In genomic region chr16:69310479-69311114, GRCh38 we compare ENCODE assay signal across 8 cellular contexts. TPM values are rescaled to one million over a fixed set of nuclear protein-coding genes. Genes with fewer than 3 reads are reported as not detected.
DNase-seq lines count a peak whose midpoint lies in the region; ATAC-seq and TF ChIP-seq lines count a peak whose summit lies in the region.

No MANE protein-coding gene starts in this region.

- H3K79me1 ChIP-seq in IMR-90 (ENCODE audit: low read depth in 1 of 2, low read length in 2 of 2) = peaks cover 13 to 41% of the 10 kb centered on the region in 2 experiments

- H3K4me1 Mint-ChIP-seq in nephron progenitor cell = peaks cover 22% of the 10 kb centered on the region

- H2BK5ac ChIP-seq in IMR-90 (ENCODE audit: low read depth, low read length, poor library complexity, severe bottlenecking) = peak overlapping the region; percentile 84

- H3K18ac ChIP-seq in IMR-90 (ENCODE audit: low read depth, low read length) = peak overlapping the region; percentile 78; the same call in 1 of the 2 replicates

- no peak overlapping the region for H3K27ac Mint-ChIP-seq in nephron progenitor cell

- H3K4ac ChIP-seq in IMR-90 (ENCODE audit: low read depth, low read length) = peak overlapping the region; percentile 73

- peak overlapping the region; percentile 26; the same call in 1 of the 2 replicates for H3K23ac ChIP-seq in IMR-90 (ENCODE audit: low read depth, low read length)

- peak overlapping the region; percentile 83 for H3K4me3 Mint-ChIP-seq in nephron progenitor cell

- BruUV-seq in IMR-90 (replicated peaks; lab: Mats Ljungman, UMichigan) = no TSS peak

- WGBS in IMR-90 (ENCODE audit: extremely low coverage in 2 of 2, insufficient read length in 1 of 2), 2 experiments = 26% methylated on average over 3 of the region's 23 CpGs; no CpG with 5 or more reads in 1 of the 2 experiments

- H4K5ac ChIP-seq in IMR-90 (ENCODE audit: low read depth, low read length) = peak overlapping the region; percentile 93

- H4K8ac ChIP-seq in IMR-90 (ENCODE audit: low read depth in 2 of 2, low read length in 2 of 2) = peak overlapping the region; percentile 97 to 98

- no peak for ATAC-seq in IMR-90 (ENCODE audit: low read depth)

- no peaks in the 10 kb centered on the region for H3K27me3 ChIP-seq in IMR-90 (ENCODE audit: control insufficient read depth, insufficient read depth, low read length)
- no peaks in the 10 kb centered on the region for H3K27me3 ChIP-seq in dorsolateral prefrontal cortex

- no peak overlapping the region for H2BK20ac ChIP-seq in IMR-90 (ENCODE audit: low read depth, low read length)

- no peak overlapping the region for H2BK15ac ChIP-seq in IMR-90 (ENCODE audit: low read depth, low read length)

- DNase-seq in IMR-90 = no peak
- DNase-seq in dorsolateral prefrontal cortex = no peak
- DNase-seq in nephron progenitor cell = no peak
- DNase-seq in NCI-H524 (lab: John Stamatoyannopoulos, UW) = no peak
- no peak for DNase-seq in stimulated activated CD8-positive, alpha-beta memory T cell treated with anti-CD3 and anti-CD28 coated beads, Interleukin-4, amount 100 ng/mL, for 48 hours
- DNase-seq in NCI-H446 treated with DMSO at 0.1 percent for 48 hours (lab: John Stamatoyannopoulos, UW) = no peak
- no peak for DNase-seq in kidney glomerular epithelial cell (lab: John Stamatoyannopoulos, UW)

- H2AK5ac ChIP-seq in IMR-90 (ENCODE audit: low read depth, low read length) = peak overlapping the region; percentile 27

- no peak overlapping the region for H2BK120ac ChIP-seq in IMR-90 (ENCODE audit: low read depth, low read length)

- CTCF ChIA-PET in IMR-90 (lab: Yijun Ruan, JAX) = interaction anchor here (0.5 kb wide), 1 partner anchor 142 kb away, joined by 3 read pairs; no protein-coding TSS in a partner anchor

- H3K4me3 ChIP-seq in IMR-90 (ENCODE audit: insufficient read depth, low read depth, low read length) (peak overlapping the region; percentile 55), dorsolateral prefrontal cortex (peak overlapping the region; percentile 35 to 99 (median 91))

- H3K9ac ChIP-seq in IMR-90 (ENCODE audit: low read depth, low read length) = peak overlapping the region; percentile 85

- in situ Hi-C loops in IMR-90 (cut with MboI; ENCODE audit: low sequenced_read_pairs) = no loop called here

- peak overlapping the region; percentile 23 for H2AK9ac ChIP-seq in IMR-90 (replicated peaks; ENCODE audit: low read depth, low read length, poor library complexity)

- dilution Hi-C loops in IMR-90 (cut with HindIII; ENCODE audit: low sequenced_read_pairs, unreplicated experiment) = no loop called here

- H3K36me3 Mint-ChIP-seq in nephron progenitor cell (ENCODE audit: low read depth) = peaks cover 24% of the 10 kb centered on the region

- H3K4me1 ChIP-seq in IMR-90 (ENCODE audit: control insufficient read depth, insufficient read depth, low read length) = peaks cover 4% of the 10 kb centered on the region

- H4K20me1 ChIP-seq in IMR-90 (ENCODE audit: insufficient read depth, low read length) = peaks cover 27% of the 10 kb centered on the region

- TF ChIP-seq POLR2A in GM19193 (IDR thresholded peaks at IDR 0.05; ENCODE audit: extremely low read depth, insufficient read depth, insufficient read length) = peak; percentile 16
- no peak for TF ChIP-seq POLR2A in IMR-90 (IDR thresholded peaks at IDR 0.05; ENCODE audit: low read depth, low read length)

- H2AFZ ChIP-seq in IMR-90 (replicated peaks; ENCODE audit: low read length, poor library complexity) = peak overlapping the region; percentile 78

- H3K14ac ChIP-seq in IMR-90 (replicated peaks; ENCODE audit: low read depth, low read length) = peak overlapping the region; percentile 82

- H3K9me3 ChIP-seq in IMR-90 (ENCODE audit: control insufficient read depth, insufficient read depth, low read length) = no peaks in the 10 kb centered on the region

- H3K9me1 ChIP-seq in IMR-90 (ENCODE audit: insufficient read depth, low read length) = peaks cover 6% of the 10 kb centered on the region; the same call in 1 of the 2 replicates

- no peak for TF ChIP-seq RAD21 in IMR-90 (IDR thresholded peaks at IDR 0.05; ENCODE audit: low read length)

- intact Hi-C loops in IMR-90 (cut with micrococcal nuclease) = loop anchor here (1.0 kb wide), 1 partner anchor 160 kb away; no protein-coding TSS in a partner anchor
- intact Hi-C loops in dorsolateral prefrontal cortex (cut with DNase I) = loop anchor here (2.0 to 5.0 kb wide), 4 partner anchors 20 to 123 kb away; partner anchors contain the start of genes COG8 (in 1 of the 2), NIP7 (in 1 of the 2), PDF (in 1 of the 2) and SNTB2 (in 1 of the 2)

- POLR2A ChIA-PET in IMR-90 (lab: Charles Lee; ENCODE audit: unreplicated experiment) = no interaction called here

- H3K27ac ChIP-seq in IMR-90 (ENCODE audit: insufficient read depth, low read length) (peak overlapping the region; percentile 75), dorsolateral prefrontal cortex (peak overlapping the region in 58 of 59 donors; percentile 46 to 94 (median 84))

- H3K9me3 Mint-ChIP-seq in nephron progenitor cell = no peaks in the 10 kb centered on the region

- 0 out of 2 replicates have a peak overlapping the region, but pooled peaks have one; percentile 43 for H4K91ac ChIP-seq in IMR-90 (ENCODE audit: insufficient read depth, low read depth, low read length)

- TF ChIP-seq CTCF in IMR-90 (conservative IDR thresholded peaks at IDR 0.05; ENCODE audit: low read depth, low read length) (no peak), dorsolateral prefrontal cortex (IDR thresholded peaks at IDR 0.05 in 54 of 56, conservative IDR thresholded peaks at IDR 0.05 in 2 of 56; ENCODE audit: low read depth in 1 of 56, partially characterized antibody in 56 of 56) (no peak), nephron progenitor cell (IDR thresholded peaks at IDR 0.05) (no peak)

- H3K27me3 Mint-ChIP-seq in nephron progenitor cell (ENCODE audit: low read depth, poor library complexity) = peaks cover 2% of the 10 kb centered on the region

- peak overlapping the region; percentile 58 for H3K56ac ChIP-seq in IMR-90 (ENCODE audit: extremely low read depth, insufficient read depth, low read length)

- peaks cover 14% of the 10 kb centered on the region; the same call in 1 of the 2 replicates for H3K36me3 ChIP-seq in IMR-90 (ENCODE audit: control insufficient read depth, insufficient read depth, low read length)

- peak overlapping the region; percentile 97 for H3K4me2 ChIP-seq in IMR-90 (ENCODE audit: low read depth, low read length)

TF ChIP-seq in IMR-90, 13 proteins besides CTCF, POLR2A, EP300 and RAD21:
- TF ChIP-seq MXI1 (IDR thresholded peaks at IDR 0.05; ENCODE audit: borderline replicate concordance, low read depth, low read length) = no peak
- TF ChIP-seq ELK1 (IDR thresholded peaks at IDR 0.05; ENCODE audit: borderline replicate concordance, low read depth, low read length) = no peak
- no peak for TF ChIP-seq MAFK (IDR thresholded peaks at IDR 0.05; ENCODE audit: low read depth, low read length)
- TF ChIP-seq CHD1 (IDR thresholded peaks at IDR 0.05; ENCODE audit: low read depth, low read length) = no peak
- no peak for TF ChIP-seq BHLHE40 (IDR thresholded peaks at IDR 0.05; ENCODE audit: low read depth, low read length)
- TF ChIP-seq CEBPB (IDR thresholded peaks at IDR 0.05; ENCODE audit: low read depth, low read length) = no peak
- no peak for TF ChIP-seq RFX5 (IDR thresholded peaks at IDR 0.05; ENCODE audit: low read depth, low read length)
- no peak for TF ChIP-seq RCOR1 (IDR thresholded peaks at IDR 0.05; ENCODE audit: insufficient replicate concordance, low read length)
- no peak for TF ChIP-seq SMC3 (IDR thresholded peaks at IDR 0.05; ENCODE audit: low read depth, low read length)

RNA-seq across cellular contexts. Expression of gene VPS4A, which starts 0.6 kb away (rescaled TPM):
- 23.3 and 25.3 TPM in 2 replicates for total RNA-seq in IMR-90 (2012; rRNA removed)
- 23.3 and 25.2 TPM in 2 replicates for polyA plus RNA-seq in IMR-90 (2012; rRNA removed)
- polyA plus RNA-seq in IMR-90 (2012; cell fraction: cytosol; rRNA removed) = 21.9 TPM in 2 replicates
- 43.1 and 50.4 TPM in 2 replicates for polyA plus RNA-seq in IMR-90 (2012; cell fraction: nucleus; rRNA removed; ENCODE audit: low replicate concordance)
- 10 to 100 TPM; 35.1 to 60.4 (median 47.0) TPM for total RNA-seq in dorsolateral prefrontal cortex

RNA-seq across cellular contexts. Expression of gene PDF, which starts 19.8 kb away (rescaled TPM):
- 4.5 and 7.5 TPM in 2 replicates for total RNA-seq in IMR-90 (2012; rRNA removed)
- 6.4 and 7.6 TPM in 2 replicates for polyA plus RNA-seq in IMR-90 (2012; rRNA removed)
- polyA plus RNA-seq in IMR-90 (2012; cell fraction: cytosol; rRNA removed) = 10.9 and 17.5 TPM in 2 replicates
- 6.6 and 10.2 TPM in 2 replicates for polyA plus RNA-seq in IMR-90 (2012; cell fraction: nucleus; rRNA removed; ENCODE audit: low replicate concordance)
- total RNA-seq in dorsolateral prefrontal cortex = 10 to 100 TPM in 18 of 120 experiments, 1 to 10 TPM in 102; 3.5 to 17.7 (median 8.1) TPM

RNA-seq across cellular contexts. Expression of gene COG8, which starts 28.8 kb away (rescaled TPM):
- total RNA-seq in IMR-90 (2012; rRNA removed) (19.4 and 26.2 TPM in 2 replicates), dorsolateral prefrontal cortex (10 to 100 TPM; 30.0 to 57.6 (median 41.0) TPM)
- polyA plus RNA-seq in IMR-90 (2012; rRNA removed) = 22.8 and 23.4 TPM in 2 replicates
- polyA plus RNA-seq in IMR-90 (2012; cell fraction: cytosol; rRNA removed) = 16.0 and 27.1 TPM in 2 replicates
- polyA plus RNA-seq in IMR-90 (2012; cell fraction: nucleus; rRNA removed; ENCODE audit: low replicate concordance) = 19.7 and 25.4 TPM in 2 replicates

RNA-seq across cellular contexts. Expression of gene NIP7, which starts 29.0 kb away (rescaled TPM):
- total RNA-seq in IMR-90 (2012; rRNA removed) = 28.3 and 40.5 TPM in 2 replicates
- polyA plus RNA-seq in IMR-90 (2012; rRNA removed) = 10.6 and 14.0 TPM in 2 replicates
- 3.4 and 16.1 TPM in 2 replicates for polyA plus RNA-seq in IMR-90 (2012; cell fraction: cytosol; rRNA removed)
- 3.0 and 8.0 TPM in 2 replicates for polyA plus RNA-seq in IMR-90 (2012; cell fraction: nucleus; rRNA removed; ENCODE audit: low replicate concordance)
- 10 to 100 TPM in 97 of 120 experiments, 1 to 10 TPM in 23; 7.2 to 21.6 (median 12.4) TPM for total RNA-seq in dorsolateral prefrontal cortex

RNA-seq across cellular contexts. Expression of gene TMED6, which starts 41.0 kb away (rescaled TPM):
- total RNA-seq in IMR-90 (2012; rRNA removed) (not detected in 2 replicates), dorsolateral prefrontal cortex (1 to 10 TPM in 60 of 120 experiments, under 1 TPM in 32, not detected in 28; 0.57 to 3.4 (median 1.3) TPM)
- polyA plus RNA-seq in IMR-90 (2012; rRNA removed) = 0.10 and 0.20 TPM in 2 replicates
- polyA plus RNA-seq in IMR-90 (2012; cell fraction: cytosol; rRNA removed) = not detected in 2 replicates
- 0.08 and 0.73 TPM in 2 replicates for polyA plus RNA-seq in IMR-90 (2012; cell fraction: nucleus; rRNA removed; ENCODE audit: low replicate concordance)
